In the genomic region with DNA sequence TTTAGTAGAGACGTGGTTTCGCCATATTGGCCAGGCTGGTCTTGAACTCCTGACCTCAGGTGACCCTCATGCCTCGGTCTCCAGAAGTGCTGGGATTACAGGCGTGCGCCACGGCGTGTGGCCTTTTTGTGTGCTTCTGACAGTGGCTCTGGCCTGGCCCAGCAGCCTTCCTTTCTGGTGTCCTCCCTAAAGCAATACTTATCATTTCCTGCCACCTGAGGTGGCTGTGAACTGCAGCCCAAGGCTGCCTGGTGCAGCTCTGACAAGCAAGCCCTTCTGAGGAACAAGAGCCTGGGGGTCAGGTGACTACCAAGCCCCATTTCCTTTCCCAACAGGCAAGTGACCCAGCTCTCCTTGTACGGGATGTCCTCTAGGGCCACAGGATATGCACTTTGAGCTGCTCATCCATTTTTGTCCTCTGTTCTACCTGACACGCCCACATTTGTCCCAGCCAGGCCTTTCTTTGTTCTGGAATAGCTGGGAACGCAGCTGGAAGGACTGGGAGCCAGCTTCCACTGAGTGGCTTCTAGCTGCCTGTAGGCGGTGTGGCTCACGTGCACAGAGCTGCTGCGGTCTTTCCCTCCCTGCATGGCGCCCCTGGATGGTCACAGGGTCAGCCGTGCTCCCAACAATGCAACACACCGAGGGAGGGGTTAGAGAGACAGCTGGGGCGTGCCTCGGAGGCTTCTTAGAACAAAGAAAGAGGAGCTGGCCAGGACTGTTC, we compare ENCODE assay signal across 9 cellular contexts. TPM values are rescaled to one million over a fixed set of nuclear protein-coding genes. Genes with fewer than 3 reads are reported as not detected.
DNase-seq lines count a peak whose midpoint lies in the region; ATAC-seq, FAIRE-seq and TF ChIP-seq lines count a peak whose summit lies in the region.
"Had no signal": no experiment of that assay in that cellular context is flagged by ENCODE, and none has a peak within 500 bp of the region (broad histone marks: within the 10 kb centered on the region; RNA-seq: fewer than 3 reads in every experiment).

No MANE protein-coding gene starts in this region.

- SMC1A ChIA-PET in GM12878 (lab: Charles Lee; ENCODE audit: uncharacterized antibody, unreplicated experiment) = interaction anchor here (0.8 to 3.8 kb wide), 11 partner anchors 15 to 290 kb away, joined by 3 to 46 read pairs (median 3); a partner anchor contains a TSS

- ATAC-seq in GM12878 (no peak), HG02973 (IDR thresholded peaks at IDR 0.05; ENCODE audit: unreplicated experiment) (no peak)

- no peak overlapping the region for H3K9ac ChIP-seq in GM12878 (ENCODE audit: control insufficient read depth, insufficient read depth, low read length)

- DNase-seq in M059J (ENCODE audit: low read depth) (peak; percentile 54), GM12878 (ENCODE audit: low read depth, low spot score) (no peak), hepatocyte (ENCODE audit: low spot score) (peak; percentile 68), small intestine (peak; percentile 91), DMS79 treated with DMSO at 0.1 percent for 48 hours (lab: John Stamatoyannopoulos, UW) (no peak), NK-92 (lab: John Stamatoyannopoulos, UW; ENCODE audit: unreplicated experiment) (no peak)
- no peak for DNase-seq in stimulated activated naive CD4-positive, alpha-beta T cell treated with Interleukin-2 at 50 U/mL for 16 hours (lab: John Stamatoyannopoulos, UW)
- DNase-seq: NCI-H1092 had no signal

- TF ChIP-seq RAD21 in GM12878 (IDR thresholded peaks at IDR 0.05; ENCODE audit: insufficient read depth, low read depth, low read length) = no peak

- no TSS peak for BruUV-seq in GM12878 (replicated peaks; lab: Mats Ljungman, UMichigan)

- TF ChIP-seq POLR2A in GM12878 (IDR thresholded peaks at IDR 0.05; ENCODE audit: low read depth, low read length) = peak; percentile 28; the same call in 1 of the 2 replicates

- no peaks in the 10 kb centered on the region for H3K9me2 ChIP-seq in hepatocyte (replicated peaks; ENCODE audit: insufficient read depth)

- FAIRE-seq in GM12878 (lab: Jason Lieb, UNC) = no peak
- no peak for FAIRE-seq in small intestine (lab: Jason Lieb, UNC)

- H4K20me1 ChIP-seq in GM12878 (ENCODE audit: control insufficient read depth, insufficient read depth) (no peaks in the 10 kb centered on the region), hepatocyte (ENCODE audit: insufficient read depth, poor library complexity, severe bottlenecking) (no peaks in the 10 kb centered on the region)

- H3K27ac ChIP-seq in GM12878 (ENCODE audit: control insufficient read depth, insufficient read depth) (no peak overlapping the region), hepatocyte (peak overlapping the region; percentile 74), small intestine (ENCODE audit: low read depth in 1 of 2, low read length in 1 of 2) (peak overlapping the region; percentile 30 to 79)

- CTCF ChIA-PET in GM12878 (lab: Yijun Ruan, JAX) = interaction anchor here (1.5 to 4.9 kb wide), 11 partner anchors 10 to 290 kb away, joined by 3 to 101 read pairs (median 12); no protein-coding TSS in a partner anchor

- intact Hi-C loops in GM12878 (cut with micrococcal nuclease; ENCODE audit: unreplicated experiment) = no loop called here

- H3K79me2 ChIP-seq in GM12878 (ENCODE audit: control insufficient read depth, insufficient read depth, low read length) (no peaks in the 10 kb centered on the region; the same call in 1 of the 2 replicates), hepatocyte (no peaks in the 10 kb centered on the region)

- H3K36me3 ChIP-seq in GM12878 (ENCODE audit: control insufficient read depth in 2 of 2, insufficient read depth in 2 of 2, low read length in 1 of 2) = peaks cover 0 to 14% of the 10 kb centered on the region in 2 experiments; a peak in 2 of 4 replicates
- no peaks in the 10 kb centered on the region for H3K36me3 ChIP-seq in hepatocyte (replicated peaks; ENCODE audit: insufficient read depth, low read depth)
- peaks cover 0 to 3% of the 10 kb centered on the region in 2 donors for H3K36me3 ChIP-seq in small intestine (ENCODE audit: control insufficient read depth in 2 of 2, insufficient read depth in 2 of 2, low read length in 2 of 2)

- peaks cover 15% of the 10 kb centered on the region for H3K4me1 ChIP-seq in GM12878 (ENCODE audit: control insufficient read depth, insufficient read depth, low read length)
- no peaks in the 10 kb centered on the region for H3K4me1 ChIP-seq in hepatocyte (ENCODE audit: insufficient read depth)
- peaks cover 0 to 2% of the 10 kb centered on the region in 2 donors for H3K4me1 ChIP-seq in small intestine (ENCODE audit: control insufficient read depth in 2 of 2, insufficient read depth in 1 of 2, low read depth in 1 of 2, low read length in 1 of 2)

- RAD21 ChIA-PET in GM12878 (lab: Charles Lee; ENCODE audit: unreplicated experiment) = interaction anchor here (0.8 to 3.6 kb wide), 9 partner anchors 9 to 289 kb away, joined by 3 to 58 read pairs (median 6); a partner anchor contains a TSS

- no peak overlapping the region for H3K4me2 ChIP-seq in GM12878 (ENCODE audit: control insufficient read depth, insufficient read depth)
- no peak overlapping the region for H3K4me2 ChIP-seq in hepatocyte

- no peak for TF ChIP-seq EP300 in GM12878 (IDR thresholded peaks at IDR 0.05; ENCODE audit: borderline replicate concordance in 1 of 2, control insufficient read depth in 1 of 2, low read depth in 2 of 2, low read length in 2 of 2)

- POLR2A ChIA-PET in GM12878 (lab: Charles Lee) = interaction anchor here (2.2 kb wide), 1 partner anchor 14 kb away, joined by 13 read pairs; no protein-coding TSS in a partner anchor

- H3K27me3 ChIP-seq in GM12878 (replicated peaks in 1 of 2; ENCODE audit: control insufficient read depth in 2 of 2, insufficient read depth in 2 of 2, low read length in 1 of 2) (no peaks in the 10 kb centered on the region), hepatocyte (no peaks in the 10 kb centered on the region), small intestine (ENCODE audit: control insufficient read depth in 2 of 2, insufficient read depth in 2 of 2, low read length in 2 of 2) (no peaks in the 10 kb centered on the region)

- H3K9me3 ChIP-seq in GM12878 (replicated peaks; ENCODE audit: control insufficient read depth, insufficient read depth, low read length) (no peaks in the 10 kb centered on the region), hepatocyte (ENCODE audit: low read depth) (no peaks in the 10 kb centered on the region), small intestine (ENCODE audit: control insufficient read depth, low read depth) (no peaks in the 10 kb centered on the region)

- no peak overlapping the region for H3K4me3 ChIP-seq in GM12878
- H3K4me3 ChIP-seq in hepatocyte = no peak overlapping the region
- H3K4me3 ChIP-seq in small intestine (ENCODE audit: low read depth in 1 of 2, low read length in 2 of 2) = no peak overlapping the region

- in situ Hi-C loops in GM12878 (cut with MboI) = no loop called here

- WGBS in GM12878 (ENCODE audit: insufficient coverage, insufficient replicate concordance, low lambda C conversion rate, missing lambda C conversion rate) = 85% methylated on average over 18 of the region's 18 CpGs
- 73% methylated on average over 18 of the region's 18 CpGs for WGBS in hepatocyte (ENCODE audit: low lambda C conversion rate, missing lambda C conversion rate)
- WGBS in small intestine, 3 donors = 45 to 64% (median 55%) methylated on average over 18 of the region's 18 CpGs

- no peak for TF ChIP-seq CTCF in GM12878 (IDR thresholded peaks at IDR 0.05 in 2 of 3, conservative IDR thresholded peaks at IDR 0.05 in 1 of 3; ENCODE audit: control insufficient read depth in 2 of 3, extremely low read depth in 1 of 3, insufficient read depth in 1 of 3, low read depth in 3 of 3, low read length in 3 of 3)
- no peak for TF ChIP-seq CTCF in hepatocyte (IDR thresholded peaks at IDR 0.05; ENCODE audit: poor library complexity)

- H2AFZ ChIP-seq in GM12878 (ENCODE audit: control insufficient read depth, low read depth, low read length) = no peak overlapping the region
- H2AFZ ChIP-seq in hepatocyte = no peak overlapping the region

TF ChIP-seq in GM12878, 131 proteins besides CTCF, POLR2A, EP300 and RAD21:
- no peak for TF ChIP-seq NFYA (IDR thresholded peaks at IDR 0.05; ENCODE audit: borderline replicate concordance, low read depth, low read length)
- 0 out of 4 replicates have a peak, but pooled peaks of 1 of the 2 experiments have one; percentile 10 for TF ChIP-seq BHLHE40 (IDR thresholded peaks at IDR 0.05; ENCODE audit: borderline replicate concordance in 1 of 2, low read depth in 2 of 2, low read length in 1 of 2)

RNA-seq across cellular contexts. Expression of a gene that starts 12.3 kb away (rescaled TPM):
- total RNA-seq in M059J (2014; rRNA removed; shearing (Covaris generic)) = 40.7 and 76.3 TPM in 2 replicates
- total RNA-seq in GM12878 (2013; cell fraction: nucleolus; rRNA removed) = 36.6 and 37.1 TPM in 2 replicates
- total RNA-seq in GM12878 (2014; rRNA removed) = 166 and 179 TPM in 2 replicates
- total RNA-seq in GM12878 (2014; rRNA removed; fragmentation: Illumina TruSeq; extraction: Trizol) = 56.4 and 65.9 TPM in 2 replicates
- total RNA-seq in GM12878 (2021) = 126 and 131 TPM in 2 replicates
- polyA plus RNA-seq in GM12878 (2011; ENCODE audit: low read depth) = 51.7 TPM
- polyA plus RNA-seq in GM12878 (2011; rRNA removed) = 79.3 and 145 TPM in 2 replicates
- 332 and 398 TPM in 2 replicates for polyA plus RNA-seq in GM12878 (2011; cell fraction: cytosol; rRNA removed)
- 195 and 197 TPM in 2 replicates for polyA plus RNA-seq in GM12878 (2011; cell fraction: nucleus; rRNA removed)
- polyA plus RNA-seq in GM12878 (2012) = 71.3 and 110 TPM in 2 replicates
- 30.8 and 38.9 TPM in 2 replicates for polyA plus RNA-seq in GM12878 (2014; fragmentation: Illumina TruSeq; extraction: Trizol)
- polyA plus RNA-seq in GM12878 (2014; fragmentation: Nextera tagmentation; extraction: Ambion mirVana) = 10 to 100 TPM in 1 of 2 experiments, 1 to 10 TPM in 1; 7.9 to 16.9 TPM
- polyA plus RNA-seq in GM12878 (2014; rRNA removed) = 241 and 247 TPM in 2 replicates
- polyA plus RNA-seq in GM12878 (2016; fragmentation: Nextera tagmentation; extraction: Ambion mirVana) = 100 to 1,000 TPM; 186 to 203 TPM
- 35.4 and 90.0 TPM in 2 replicates for polyA minus RNA-seq in GM12878 (2011; rRNA and poly(A)+ RNA removed)
- 31.7 and 32.0 TPM in 2 replicates for polyA minus RNA-seq in GM12878 (2011; cell fraction: cytosol; rRNA and poly(A)+ RNA removed)
- 8.3 and 16.3 TPM in 2 replicates for polyA minus RNA-seq in GM12878 (2011; cell fraction: nucleus; rRNA and poly(A)+ RNA removed)
- 34.5 and 41.6 TPM in 2 replicates for total RNA-seq in hepatocyte
- 55.5 and 72.3 TPM in 2 replicates for polyA plus RNA-seq in hepatocyte
- polyA plus RNA-seq in small intestine = 10 to 100 TPM; 12.7 to 59.4 (median 15.1) TPM

Comparison
In these comparisons a context has a peak if more than half of its experiments do, and no peak if none do; other contexts are left out.
1. DNase-seq: peak in M059J (single experiment), hepatocyte (single experiment) and small intestine (single experiment); none in GM12878 (single experiment), stimulated activated naive CD4-positive, alpha-beta T cell treated with Interleukin-2 at 50 U/mL for 16 hours (single experiment), DMS79 treated with DMSO at 0.1 percent for 48 hours (single experiment) and NK-92 (single experiment).